12 cellular contexts compared by ENCODE assay signal in genomic region chr15:74403590-74403919, GRCh38. TPM values are rescaled to one million over a fixed set of nuclear protein-coding genes. Genes with fewer than 3 reads are reported as not detected.
A peak's percentile ranks its signal among the peaks of the same experiment; 100 is the strongest.
DNase-seq lines count a peak whose midpoint lies in the region; ATAC-seq lines count a peak whose summit lies in the region.
"Had no signal": no experiment of that assay in that cellular context is flagged by ENCODE, and none has a peak within 500 bp of the region (broad histone marks: within the 10 kb centered on the region; RNA-seq: fewer than 3 reads in every experiment).

No MANE protein-coding gene starts in this region.

- no peaks in the 10 kb centered on the region for H3K9me3 Mint-ChIP-seq in activated CD4-positive, alpha-beta T cell treated with anti-CD3 and anti-CD28 coated beads for 36 hours (ENCODE audit: low read depth)
- no peaks in the 10 kb centered on the region for H3K9me3 Mint-ChIP-seq in activated naive CD8-positive, alpha-beta T cell treated with anti-CD3 and anti-CD28 coated beads, Interleukin-2, amount 50 U/mL, for 24 hours
- H3K9me3 Mint-ChIP-seq in stimulated activated effector memory CD8-positive, alpha-beta T cell treated with anti-CD3 and anti-CD28 coated beads, Interleukin-12 subunit alpha, Interleukin-12 subunit beta, amount 100 ng/mL, for 72 hours: no peaks in the 10 kb centered on the region

- no peak for ATAC-seq in activated CD4-positive, alpha-beta T cell treated with anti-CD3 and anti-CD28 coated beads for 36 hours
- ATAC-seq in HG03097 (IDR thresholded peaks at IDR 0.05; ENCODE audit: low FRiP score, unreplicated experiment): peak; percentile 5
- ATAC-seq in activated naive CD8-positive, alpha-beta T cell treated with anti-CD3 and anti-CD28 coated beads, Interleukin-2, amount 50 U/mL, for 24 hours: no peak
- ATAC-seq in stimulated activated effector memory CD8-positive, alpha-beta T cell treated with anti-CD3 and anti-CD28 coated beads, Interleukin-12 subunit alpha, Interleukin-12 subunit beta, amount 100 ng/mL, for 72 hours: no peak

- peak overlapping the region; percentile 49 for H3K4me3 Mint-ChIP-seq in activated CD4-positive, alpha-beta T cell treated with anti-CD3 and anti-CD28 coated beads for 36 hours
- H3K4me3 Mint-ChIP-seq in activated naive CD8-positive, alpha-beta T cell treated with anti-CD3 and anti-CD28 coated beads, Interleukin-2, amount 50 U/mL, for 24 hours: peak overlapping the region; percentile 42
- peak overlapping the region; percentile 45 for H3K4me3 Mint-ChIP-seq in stimulated activated effector memory CD8-positive, alpha-beta T cell treated with anti-CD3 and anti-CD28 coated beads, Interleukin-12 subunit alpha, Interleukin-12 subunit beta, amount 100 ng/mL, for 72 hours

- no peaks in the 10 kb centered on the region for H3K36me3 Mint-ChIP-seq in activated CD4-positive, alpha-beta T cell treated with anti-CD3 and anti-CD28 coated beads for 36 hours (ENCODE audit: low read depth)
- H3K36me3 Mint-ChIP-seq in activated naive CD8-positive, alpha-beta T cell treated with anti-CD3 and anti-CD28 coated beads, Interleukin-2, amount 50 U/mL, for 24 hours (ENCODE audit: low read depth): peaks cover 15% of the 10 kb centered on the region
- peaks cover 9% of the 10 kb centered on the region for H3K36me3 Mint-ChIP-seq in stimulated activated effector memory CD8-positive, alpha-beta T cell treated with anti-CD3 and anti-CD28 coated beads, Interleukin-12 subunit alpha, Interleukin-12 subunit beta, amount 100 ng/mL, for 72 hours

- intact Hi-C loops in activated CD4-positive, alpha-beta T cell treated with anti-CD3 and anti-CD28 coated beads for 36 hours (cut with DNase I, micrococcal nuclease): loop anchor here (1.0 to 10.0 kb wide), 7 partner anchors 19 to 1221 kb away; partner anchors contain the start of genes ARID3B (in 2 of the 2), SNUPN (in 1 of the 2) and UBL7 (in 1 of the 2)

- H3K27ac Mint-ChIP-seq in activated CD4-positive, alpha-beta T cell treated with anti-CD3 and anti-CD28 coated beads for 36 hours: peak overlapping the region; percentile 87
- H3K27ac Mint-ChIP-seq in activated naive CD8-positive, alpha-beta T cell treated with anti-CD3 and anti-CD28 coated beads, Interleukin-2, amount 50 U/mL, for 24 hours: peak overlapping the region; percentile 89
- H3K27ac Mint-ChIP-seq in stimulated activated effector memory CD8-positive, alpha-beta T cell treated with anti-CD3 and anti-CD28 coated beads, Interleukin-12 subunit alpha, Interleukin-12 subunit beta, amount 100 ng/mL, for 72 hours: peak overlapping the region; percentile 89

- H3K4me1 Mint-ChIP-seq in activated CD4-positive, alpha-beta T cell treated with anti-CD3 and anti-CD28 coated beads for 36 hours: peaks cover 66% of the 10 kb centered on the region
- peaks cover 91% of the 10 kb centered on the region for H3K4me1 Mint-ChIP-seq in activated naive CD8-positive, alpha-beta T cell treated with anti-CD3 and anti-CD28 coated beads, Interleukin-2, amount 50 U/mL, for 24 hours
- H3K4me1 Mint-ChIP-seq in stimulated activated effector memory CD8-positive, alpha-beta T cell treated with anti-CD3 and anti-CD28 coated beads, Interleukin-12 subunit alpha, Interleukin-12 subunit beta, amount 100 ng/mL, for 72 hours: peaks cover 81% of the 10 kb centered on the region

- CTCF ChIA-PET in activated CD4-positive, alpha-beta T cell treated with anti-CD3 and anti-CD28 coated beads for 36 hours (lab: Charles Lee): interaction anchor here (0.6 to 7.0 kb wide), 10 partner anchors 10 to 377 kb away, joined by 3 to 37 read pairs (median 7); partner anchors contain the start of gene SEMA7A

- DNase-seq in activated CD4-positive, alpha-beta T cell treated with anti-CD3 and anti-CD28 coated beads for 36 hours: no peak
- no peak for DNase-seq in activated CD4-positive, alpha-beta T cell treated with anti-CD3 and anti-CD28 coated beads for 4 hours
- no peak for DNase-seq in activated naive CD8-positive, alpha-beta T cell treated with anti-CD3 and anti-CD28 coated beads, Interleukin-2, amount 50 U/mL, for 24 hours
- no peak for DNase-seq in stimulated activated effector memory CD8-positive, alpha-beta T cell treated with anti-CD3 and anti-CD28 coated beads, Interleukin-12 subunit alpha, Interleukin-12 subunit beta, amount 100 ng/mL, for 72 hours (ENCODE audit: low spot score in 2 of 2)
- DNase-seq in foreskin melanocyte (no peak), NCI-H82 treated with DMSO at 0.1 percent for 48 hours (lab: John Stamatoyannopoulos, UW; ENCODE audit: unreplicated experiment) (no peak), retina (no peak)
- DNase-seq: DMS79 treated with DMSO at 0.1 percent for 48 hours; effector CD4-positive, alpha-beta T cell; NCI-H82 had no signal

- POLR2A ChIA-PET in activated CD4-positive, alpha-beta T cell treated with anti-CD3 and anti-CD28 coated beads for 36 hours (lab: Charles Lee): interaction anchor here (1.4 to 1.5 kb wide), 3 partner anchors 19 to 141 kb away, joined by 3 to 8 read pairs (median 6); no protein-coding TSS in a partner anchor

- no peaks in the 10 kb centered on the region for H3K27me3 Mint-ChIP-seq in activated CD4-positive, alpha-beta T cell treated with anti-CD3 and anti-CD28 coated beads for 36 hours
- H3K27me3 Mint-ChIP-seq in activated naive CD8-positive, alpha-beta T cell treated with anti-CD3 and anti-CD28 coated beads, Interleukin-2, amount 50 U/mL, for 24 hours: no peaks in the 10 kb centered on the region

RNA-seq across cellular contexts. Expression of gene SEMA7A, which starts 30.2 kb away (rescaled TPM):
- total RNA-seq in activated CD4-positive, alpha-beta T cell treated with anti-CD3 and anti-CD28 coated beads for 36 hours: 10 to 100 TPM; 57.3 to 57.7 TPM

RNA-seq across cellular contexts. Expression of gene CYP11A1, which starts 36.1 kb away (rescaled TPM):
- total RNA-seq in activated CD4-positive, alpha-beta T cell treated with anti-CD3 and anti-CD28 coated beads for 36 hours: not detected
- total RNA-seq: thoracic aorta had no signal

RNA-seq across cellular contexts. Expression of gene UBL7, which starts 57.4 kb away (rescaled TPM):
- 10 to 100 TPM; 47.5 to 48.6 TPM for total RNA-seq in activated CD4-positive, alpha-beta T cell treated with anti-CD3 and anti-CD28 coated beads for 36 hours
